In genomic region chr22:46905834-46906233, GRCh38 we compare ENCODE assay signal across 28 cellular contexts.
"Had no signal": no experiment of that assay in that cellular context is flagged by ENCODE, and none has a peak within 500 bp of the region (broad histone marks: within the 10 kb centered on the region; RNA-seq: fewer than 3 reads in every experiment).

No MANE protein-coding gene starts in this region.

- H3K36me3 Mint-ChIP-seq: activated naive CD4-positive, alpha-beta T cell treated with anti-CD3 and anti-CD28 coated beads, Interleukin-2, amount 50 U/mL, for 72 hours; activated naive CD8-positive, alpha-beta T cell treated with anti-CD3 and anti-CD28 coated beads, Interleukin-2, amount 10 ng/mL, durations not matched to agents 7 days and 5 days had no signal

- H3K27me3 ChIP-seq: ascending aorta, breast epithelium, cardiac muscle cell, dorsolateral prefrontal cortex, esophagus muscularis mucosa, foreskin keratinocyte, gastrocnemius medialis had no signal

- H3K4me1 ChIP-seq: ascending aorta, breast epithelium, foreskin keratinocyte had no signal

- H3K36me3 ChIP-seq: breast epithelium, cardiac muscle cell, gastrocnemius medialis had no signal

- H3K9me3 Mint-ChIP-seq: activated CD4-positive, alpha-beta memory T cell treated with anti-CD3 and anti-CD28 coated beads for 36 hours; activated CD4-positive, alpha-beta T cell treated with anti-CD3 and anti-CD28 coated beads, Interleukin-2, amount 10 ng/mL, durations not matched to agents 24 days and 14 days; activated naive CD4-positive, alpha-beta T cell treated with anti-CD3 and anti-CD28 coated beads, Interleukin-2, amount 10 ng/mL, durations not matched to agents 7 days and 5 days; activated naive CD4-positive, alpha-beta T cell treated with anti-CD3 and anti-CD28 coated beads, Interleukin-2, amount 50 U/mL, for 72 hours; activated naive CD8-positive, alpha-beta T cell treated with anti-CD3 and anti-CD28 coated beads, Interleukin-2, amount 10 ng/mL, durations not matched to agents 7 days and 5 days; activated T-cell treated with anti-CD3 and anti-CD28 coated beads, Interleukin-2, amount 50 U/mL, for 72 hours; brain; dendritic cell treated with granulocyte-macrophage colony-stimulating factor and Interleukin-4, amounts not matched to agents 40 ng/mL and 50 ng/mL, for 4 days; effector memory CD8-positive, alpha-beta T cell had no signal

- H3K27ac Mint-ChIP-seq: activated CD4-positive, alpha-beta memory T cell treated with anti-CD3 and anti-CD28 coated beads for 36 hours; activated CD4-positive, alpha-beta T cell treated with anti-CD3 and anti-CD28 coated beads for 36 hours; activated CD4-positive, alpha-beta T cell treated with anti-CD3 and anti-CD28 coated beads, Interleukin-2, amount 10 ng/mL, durations not matched to agents 24 days and 14 days; activated naive CD4-positive, alpha-beta T cell treated with anti-CD3 and anti-CD28 coated beads, Interleukin-2, amount 10 ng/mL, durations not matched to agents 7 days and 5 days; activated naive CD8-positive, alpha-beta T cell treated with anti-CD3 and anti-CD28 coated beads, Interleukin-2, amount 10 ng/mL, durations not matched to agents 7 days and 5 days; activated T-cell treated with anti-CD3 and anti-CD28 coated beads, Interleukin-2, amount 50 U/mL, for 72 hours; dendritic cell treated with granulocyte-macrophage colony-stimulating factor and Interleukin-4, amounts not matched to agents 40 ng/mL and 50 ng/mL, for 4 days had no signal

- H3K9me3 ChIP-seq: ascending aorta, breast epithelium, esophagus muscularis mucosa, gastrocnemius medialis had no signal

- H3K27ac ChIP-seq: ascending aorta, breast epithelium, cardiac muscle cell, coronary artery, dorsolateral prefrontal cortex, esophagus muscularis mucosa, foreskin keratinocyte, gastrocnemius medialis had no signal

- ATAC-seq: activated CD4-positive, alpha-beta T cell treated with anti-CD3 and anti-CD28 coated beads for 36 hours; activated naive CD4-positive, alpha-beta T cell treated with anti-CD3 and anti-CD28 coated beads, Interleukin-2, amount 50 U/mL, for 72 hours; activated T-cell treated with anti-CD3 and anti-CD28 coated beads, Interleukin-2, amount 50 U/mL, for 72 hours; effector memory CD8-positive, alpha-beta T cell; foreskin keratinocyte; gastrocnemius medialis had no signal

- H3K4me1 Mint-ChIP-seq: activated CD4-positive, alpha-beta T cell treated with anti-CD3 and anti-CD28 coated beads for 36 hours; activated CD4-positive, alpha-beta T cell treated with anti-CD3 and anti-CD28 coated beads, Interleukin-2, amount 10 ng/mL, durations not matched to agents 24 days and 14 days; activated naive CD4-positive, alpha-beta T cell treated with anti-CD3 and anti-CD28 coated beads, Interleukin-2, amount 10 ng/mL, durations not matched to agents 7 days and 5 days; activated naive CD8-positive, alpha-beta T cell treated with anti-CD3 and anti-CD28 coated beads, Interleukin-2, amount 10 ng/mL, durations not matched to agents 7 days and 5 days had no signal

- H3K4me3 Mint-ChIP-seq: activated CD4-positive, alpha-beta memory T cell treated with anti-CD3 and anti-CD28 coated beads for 36 hours; activated CD4-positive, alpha-beta T cell treated with anti-CD3 and anti-CD28 coated beads for 36 hours; activated CD4-positive, alpha-beta T cell treated with anti-CD3 and anti-CD28 coated beads, Interleukin-2, amount 10 ng/mL, durations not matched to agents 24 days and 14 days; activated naive CD4-positive, alpha-beta T cell treated with anti-CD3 and anti-CD28 coated beads, Interleukin-2, amount 10 ng/mL, durations not matched to agents 7 days and 5 days; activated naive CD8-positive, alpha-beta T cell treated with anti-CD3 and anti-CD28 coated beads, Interleukin-2, amount 10 ng/mL, durations not matched to agents 7 days and 5 days; activated T-cell treated with anti-CD3 and anti-CD28 coated beads, Interleukin-2, amount 50 U/mL, for 72 hours; brain; dendritic cell treated with granulocyte-macrophage colony-stimulating factor and Interleukin-4, amounts not matched to agents 40 ng/mL and 50 ng/mL, for 4 days; effector memory CD8-positive, alpha-beta T cell had no signal

- H3K4me3 ChIP-seq: ascending aorta, breast epithelium, cardiac muscle cell, coronary artery, dorsolateral prefrontal cortex, esophagus muscularis mucosa, gastrocnemius medialis had no signal

- H3K27me3 Mint-ChIP-seq: activated CD4-positive, alpha-beta memory T cell treated with anti-CD3 and anti-CD28 coated beads for 36 hours; activated CD4-positive, alpha-beta T cell treated with anti-CD3 and anti-CD28 coated beads for 36 hours; activated CD4-positive, alpha-beta T cell treated with anti-CD3 and anti-CD28 coated beads, Interleukin-2, amount 10 ng/mL, durations not matched to agents 24 days and 14 days; activated naive CD4-positive, alpha-beta T cell treated with anti-CD3 and anti-CD28 coated beads, Interleukin-2, amount 10 ng/mL, durations not matched to agents 7 days and 5 days; activated naive CD8-positive, alpha-beta T cell treated with anti-CD3 and anti-CD28 coated beads, Interleukin-2, amount 10 ng/mL, durations not matched to agents 7 days and 5 days; dendritic cell treated with granulocyte-macrophage colony-stimulating factor and Interleukin-4, amounts not matched to agents 40 ng/mL and 50 ng/mL, for 4 days; effector memory CD8-positive, alpha-beta T cell had no signal

- DNase-seq: activated CD4-positive, alpha-beta memory T cell treated with anti-CD3 and anti-CD28 coated beads for 36 hours; activated CD4-positive, alpha-beta T cell treated with anti-CD3 and anti-CD28 coated beads for 36 hours; activated CD4-positive, alpha-beta T cell treated with anti-CD3 and anti-CD28 coated beads, Interleukin-2, amount 10 ng/mL, durations not matched to agents 24 days and 14 days; activated CD4-positive, CD25-positive, alpha-beta regulatory T cell; activated CD4-positive, CD25-positive, alpha-beta regulatory T cell treated with anti-CD3 and anti-CD28 coated beads, Interleukin-2, amount 50 U/mL, for 72 hours; activated gamma-delta T cell; activated naive CD4-positive, alpha-beta T cell; activated naive CD4-positive, alpha-beta T cell treated with anti-CD3 and anti-CD28 coated beads, Interleukin-2, amount 10 ng/mL, durations not matched to agents 7 days and 5 days; activated naive CD8-positive, alpha-beta T cell treated with anti-CD3 and anti-CD28 coated beads, Interleukin-2, amount 10 ng/mL, durations not matched to agents 7 days and 5 days; activated T-cell treated with anti-CD3 and anti-CD28 coated beads, Interleukin-2, amount 50 U/mL, for 1 hour; activated T-cell treated with anti-CD3 and anti-CD28 coated beads, Interleukin-2, amount 50 U/mL, for 72 hours; central memory CD4-positive, alpha-beta T cell; dorsolateral prefrontal cortex; effector CD4-positive, alpha-beta T cell; effector memory CD8-positive, alpha-beta T cell; erythroblast; foreskin keratinocyte; gastrocnemius medialis; glutamatergic neuron; T-helper 2 cell had no signal
